8 cellular contexts compared by ENCODE assay signal in genomic region chr7:2403014-2403717, GRCh38. TPM values are rescaled to one million over a fixed set of nuclear protein-coding genes. Genes with fewer than 3 reads are reported as not detected.
DNase-seq lines count a peak whose midpoint lies in the region; ATAC-seq and TF ChIP-seq lines count a peak whose summit lies in the region.

Gene CHST12 (plus strand): TSS chr7:2403611. CDS start chr7:2432640, 29,029 bp downstream.

- H3K9ac ChIP-seq in GM23248, result peak within 1 kb of the TSS; percentile 86

- intact Hi-C loops in natural killer cell (cut with micrococcal nuclease), result loop anchor here (5.0 to 10.0 kb wide), 3 partner anchors 51 to 152 kb away; partner anchors contain the start of genes BRAT1, EIF3B and IQCE

- H2AFZ ChIP-seq in GM23248, result peak within 1 kb of the TSS; percentile 82

- no peaks in the 10 kb centered on the region for H3K27me3 ChIP-seq in GM23248 (replicated peaks; ENCODE audit: insufficient read depth)

- peaks cover 12% of the 10 kb centered on the region; the same call in 1 of the 2 replicates for H3F3A ChIP-seq in GM23248 (ENCODE audit: insufficient read depth)

- peak within 1 kb of the TSS; percentile 96 for H3K4me3 Mint-ChIP-seq in natural killer cell
- peak within 1 kb of the TSS; percentile 85 to 90 for H3K4me3 Mint-ChIP-seq in stimulated activated naive B cell treated with anti-CD40 and anti-IgM and Interleukin-4, amounts not matched to agents 10 μg/mL and 1 μg/mL and 100 μg/mL, for 72 hours

- 3 to 4% methylated on average over 34 to 67 of the region's 89 CpGs for WGBS in GM23248 (ENCODE audit: low coverage in 1 of 2, low lambda C conversion rate in 2 of 2, missing lambda C conversion rate in 2 of 2), 2 experiments

- ATAC-seq in natural killer cell, result peak; percentile 71 to 91 (median 77)
- peak; percentile 58 to 70 for ATAC-seq in stimulated activated naive B cell treated with anti-CD40 and anti-IgM and Interleukin-4, amounts not matched to agents 10 μg/mL and 1 μg/mL and 100 μg/mL, for 72 hours (replicated peaks)

- peak within 1 kb of the TSS; percentile 90 for H3K4me3 ChIP-seq in GM23248
- H3K4me3 ChIP-seq in fibroblast of pulmonary artery (replicated peaks; ENCODE audit: low read depth, low read length), result peak within 1 kb of the TSS; percentile 76

- in situ Hi-C loops in GM23248 (cut with MboI), result no loop called here

- H3K27me3 Mint-ChIP-seq in natural killer cell (ENCODE audit: low read depth in 2 of 2), result no peaks in the 10 kb centered on the region
- H3K27me3 Mint-ChIP-seq in stimulated activated naive B cell treated with anti-CD40 and anti-IgM and Interleukin-4, amounts not matched to agents 10 μg/mL and 1 μg/mL and 100 μg/mL, for 72 hours, result no peaks in the 10 kb centered on the region

- no peaks in the 10 kb centered on the region for H3K9me3 Mint-ChIP-seq in natural killer cell
- H3K9me3 Mint-ChIP-seq in stimulated activated naive B cell treated with anti-CD40 and anti-IgM and Interleukin-4, amounts not matched to agents 10 μg/mL and 1 μg/mL and 100 μg/mL, for 72 hours, result peaks cover 4 to 7% of the 10 kb centered on the region in 2 donors

- peaks cover 42% of the 10 kb centered on the region for H3K79me2 ChIP-seq in GM23248 (ENCODE audit: insufficient read depth)

- no peaks in the 10 kb centered on the region for H3K36me3 ChIP-seq in GM23248 (ENCODE audit: low read depth)

- peaks cover 18% of the 10 kb centered on the region for H3K4me1 ChIP-seq in GM23248 (ENCODE audit: insufficient read depth)

- H3K9me2 ChIP-seq in GM23248 (ENCODE audit: insufficient read depth), result no peaks in the 10 kb centered on the region

- peaks cover 53 to 57% of the 10 kb centered on the region in 2 donors for H3K4me1 Mint-ChIP-seq in natural killer cell
- H3K4me1 Mint-ChIP-seq in stimulated activated naive B cell treated with anti-CD40 and anti-IgM and Interleukin-4, amounts not matched to agents 10 μg/mL and 1 μg/mL and 100 μg/mL, for 72 hours, result peaks cover 36 to 45% of the 10 kb centered on the region in 2 donors

- H3K4me2 ChIP-seq in GM23248 (ENCODE audit: unreplicated experiment), result peak within 1 kb of the TSS; percentile 98

- H3K9me3 ChIP-seq in GM23248 (ENCODE audit: low read depth), result no peaks in the 10 kb centered on the region

- TF ChIP-seq CTCF in fibroblast of pulmonary artery (IDR thresholded peaks at IDR 0.05; ENCODE audit: low read length, missing control alignments) (no peak), natural killer cell (IDR thresholded peaks at IDR 0.05) (no peak)

- peak within 1 kb of the TSS; percentile 94 to 95 for H3K27ac Mint-ChIP-seq in natural killer cell
- peak within 1 kb of the TSS; percentile 80 for H3K27ac Mint-ChIP-seq in stimulated activated naive B cell treated with anti-CD40 and anti-IgM and Interleukin-4, amounts not matched to agents 10 μg/mL and 1 μg/mL and 100 μg/mL, for 72 hours

- peak; percentile 97 for TF ChIP-seq POLR2A in Raji (IDR thresholded peaks at IDR 0.05; ENCODE audit: insufficient read depth, low read depth, low read length)

- H3K27ac ChIP-seq in GM23248, result peak within 1 kb of the TSS; percentile 30

- H3K36me3 Mint-ChIP-seq in natural killer cell, result peaks cover 7% of the 10 kb centered on the region
- H3K36me3 Mint-ChIP-seq in stimulated activated naive B cell treated with anti-CD40 and anti-IgM and Interleukin-4, amounts not matched to agents 10 μg/mL and 1 μg/mL and 100 μg/mL, for 72 hours, result peaks cover 0 to 4% of the 10 kb centered on the region in 2 donors

- no peaks in the 10 kb centered on the region for H4K20me1 ChIP-seq in GM23248 (ENCODE audit: insufficient read depth)

- peak; percentile 96 for DNase-seq in DMS53 (lab: John Stamatoyannopoulos, UW)
- peak; percentile 98 for DNase-seq in GM23248
- DNase-seq in LoVo (ENCODE audit: low spot score), result peak; percentile 99
- peak; percentile 97 for DNase-seq in activated effector memory CD4-positive, alpha-beta T cell treated with anti-CD3 and anti-CD28 coated beads, Interleukin-2, amount 50 U/mL, for 16 hours
- peak; percentile 95 for DNase-seq in fibroblast of pulmonary artery (ENCODE audit: low read depth)
- DNase-seq in natural killer cell, result peak; percentile 95
- peak; percentile 92 for DNase-seq in stimulated activated naive B cell treated with anti-CD40 and anti-IgM and Interleukin-4, amounts not matched to agents 10 μg/mL and 1 μg/mL and 100 μg/mL, for 72 hours

RNA-seq across cellular contexts. Expression of gene CHST12, which starts in this region (rescaled TPM):
- 9.0 and 10.6 TPM in 2 replicates for total RNA-seq in GM23248 (2014; rRNA removed; shearing (Covaris generic))
- polyA plus RNA-seq in GM23248 (2016; fragmentation: Nextera tagmentation; extraction: Ambion mirVana), result 33.7 and 36.8 TPM in 2 replicates
- 100 to 1,000 TPM; 102 to 159 (median 124) TPM for total RNA-seq in natural killer cell

Comparison
In these comparisons a context has a peak if more than half of its experiments do, and no peak if none do; other contexts are left out.
1. Peak in every context shown above with its lines: DNase-seq, ATAC-seq, H3K4me3 ChIP-seq and H3K27ac ChIP-seq.